Comparison of ENCODE assay signal across 19 cellular contexts in genomic region chr7:20836424-20836823, GRCh38. TPM values are rescaled to one million over a fixed set of nuclear protein-coding genes. Genes with fewer than 3 reads are reported as not detected.
A peak's percentile ranks its signal among the peaks of the same experiment; 100 is the strongest.
DNase-seq lines count a peak whose midpoint lies in the region; ATAC-seq and TF ChIP-seq lines count a peak whose summit lies in the region.
"Not testable (repeated sequence)": the region's sequence is repeated elsewhere in the genome, so short reads cannot be mapped to it uniquely, and the experiment has no call there.
"Had no signal": no experiment of that assay in that cellular context is flagged by ENCODE, and none has a peak within 500 bp of the region (broad histone marks: within the 10 kb centered on the region; RNA-seq: fewer than 3 reads in every experiment).

No MANE protein-coding gene starts in this region.

- H3K27me3 Mint-ChIP-seq in H9 (ENCODE audit: low read depth); neural progenitor cell (ENCODE audit: insufficient read depth, low read depth): not testable (repeated sequence)

- H3K9me3 ChIP-seq in H9 (ENCODE audit: control insufficient read depth, low read depth, low read length); neural progenitor cell (ENCODE audit: low read depth): not testable (repeated sequence)

- not testable (repeated sequence) for H3K27me3 ChIP-seq in H9 (ENCODE audit: insufficient read depth, low read length); neural progenitor cell

- not testable (repeated sequence) for H3F3A ChIP-seq in neural progenitor cell (ENCODE audit: low read depth)

- not testable (repeated sequence) for H3K14ac ChIP-seq in H9 (ENCODE audit: insufficient read depth, low read length)

- not testable (repeated sequence) for H3K4me3 ChIP-seq in neural progenitor cell

- not testable (repeated sequence) for H4K5ac ChIP-seq in H9 (ENCODE audit: insufficient read length, low read depth, low read length)

- H2BK12ac ChIP-seq in H9 (ENCODE audit: insufficient read length, low read depth, low read length) = not testable (repeated sequence)

- H2BK20ac ChIP-seq in H9 (ENCODE audit: low read depth, low read length, poor library complexity, severe bottlenecking) = not testable (repeated sequence)

- not testable (repeated sequence) for H3K79me2 ChIP-seq in H9 (ENCODE audit: insufficient read depth, low read length); neural progenitor cell (ENCODE audit: low read depth)

- H2AK5ac ChIP-seq in H9 (ENCODE audit: insufficient read length, low read length) = not testable (repeated sequence)

- not testable (repeated sequence) for H4K8ac ChIP-seq in H9 (replicated peaks; ENCODE audit: insufficient read length, low read depth, low read length)

- not testable (repeated sequence) for H3K4ac ChIP-seq in H9 (ENCODE audit: low read depth, low read length)

- H2AFZ ChIP-seq in H9 (ENCODE audit: low read length); neural progenitor cell (replicated peaks): not testable (repeated sequence)

- H2BK5ac ChIP-seq in H9 (ENCODE audit: insufficient read length, low read length) = not testable (repeated sequence)

- not testable (repeated sequence) for H2BK120ac ChIP-seq in H9 (ENCODE audit: low read depth, low read length, poor library complexity, severe bottlenecking)

- peaks cover 15 to 27% of the 10 kb centered on the region in 2 experiments for H3K4me1 Mint-ChIP-seq in H9
- H3K4me1 Mint-ChIP-seq in neural progenitor cell = not testable (repeated sequence)

- not testable (repeated sequence) for H3K79me1 ChIP-seq in H9 (ENCODE audit: insufficient read depth, low read depth, low read length, poor library complexity, severe bottlenecking)

- not testable (repeated sequence) for H3K27ac Mint-ChIP-seq in H9, neural progenitor cell

- not testable (repeated sequence) for H3K36me3 Mint-ChIP-seq in H9 (ENCODE audit: insufficient read depth in 1 of 3, low read depth in 3 of 3); neural progenitor cell

- H3K4me3 Mint-ChIP-seq in H9, neural progenitor cell: not testable (repeated sequence)

- H2BK15ac ChIP-seq in H9 (ENCODE audit: low read depth, low read length) = not testable (repeated sequence)

- WGBS in H9 (ENCODE audit: extremely low coverage, insufficient read length, low lambda C conversion rate) = no CpG with 5 or more reads among the region's 2 CpGs

- H3K18ac ChIP-seq in H9 (ENCODE audit: insufficient read length, low read depth, low read length) = not testable (repeated sequence)

- ATAC-seq in GM18511 (IDR thresholded peaks at IDR 0.05; ENCODE audit: unreplicated experiment) (peak; percentile 82), GM19324 (IDR thresholded peaks at IDR 0.05; ENCODE audit: low FRiP score, unreplicated experiment) (peak; percentile 77), GM21381 (IDR thresholded peaks at IDR 0.05; ENCODE audit: unreplicated experiment) (peak; percentile 67), HG02970 (IDR thresholded peaks at IDR 0.05; ENCODE audit: low FRiP score, unreplicated experiment) (peak; percentile 69), HG03159 (IDR thresholded peaks at IDR 0.05; ENCODE audit: unreplicated experiment) (peak; percentile 71), HG03558 (IDR thresholded peaks at IDR 0.05; ENCODE audit: extremely low read depth, unreplicated experiment) (peak; percentile 68)

- H3K4me2 ChIP-seq in H9 (ENCODE audit: insufficient read depth, insufficient read length, low read length) (peak overlapping the region; percentile 28), neural progenitor cell (peak overlapping the region; percentile 27)

- not testable (repeated sequence) for H3T11ph ChIP-seq in H9 (ENCODE audit: low read length)

- not testable (repeated sequence) for H3K23me2 ChIP-seq in H9 (ENCODE audit: insufficient read length, low read depth, low read length, poor library complexity, severe bottlenecking)

- not testable (repeated sequence) for H3K9me3 Mint-ChIP-seq in H9, neural progenitor cell

- DNase-seq in H9; neural progenitor cell (ENCODE audit: low spot score): not testable (repeated sequence)

- not testable (repeated sequence) for H4K20me1 ChIP-seq in H9 (ENCODE audit: control insufficient read depth, insufficient read depth, insufficient read length); neural progenitor cell (ENCODE audit: low read depth)

- not testable (repeated sequence) for TF ChIP-seq CTCF in H9 (conservative IDR thresholded peaks at IDR 0.05); neural progenitor cell (IDR thresholded peaks at IDR 0.05)

- not testable (repeated sequence) for H3K56ac ChIP-seq in H9 (ENCODE audit: insufficient read length, low read depth, low read length)

- H3K23ac ChIP-seq in H9 (ENCODE audit: insufficient read length, low read depth, low read length) = not testable (repeated sequence)

- not testable (repeated sequence) for H3K9ac ChIP-seq in H9 (ENCODE audit: extremely low read depth, insufficient read length, low read length); neural progenitor cell

- not testable (repeated sequence) for H3K27ac ChIP-seq in H9 (ENCODE audit: insufficient read length, low read depth, low read length); neural progenitor cell

- not testable (repeated sequence) for H4K91ac ChIP-seq in H9 (ENCODE audit: insufficient read length, low read depth, low read length)

- H3K36me3 ChIP-seq in neural progenitor cell = not testable (repeated sequence)

- not testable (repeated sequence) for H3K4me1 ChIP-seq in H9 (ENCODE audit: insufficient read depth, low read length); neural progenitor cell

RNA-seq across cellular contexts. Expression of gene SP8, which starts 49.7 kb away (rescaled TPM):
- 3.5 TPM in 2 replicates for total RNA-seq in H9 (2021)
- total RNA-seq in neural progenitor cell (ENCODE audit: low replicate concordance) = 19.8 and 60.7 TPM in 2 replicates
- total RNA-seq: activated CD8-positive, alpha-beta memory T cell treated with anti-CD3 and anti-CD28 coated beads, Interleukin-2, amount 10 ng/mL, durations not matched to agents 7 days and 5 days; activated naive CD8-positive, alpha-beta T cell treated with anti-CD3 and anti-CD28 coated beads for 36 hours; activated T-cell treated with anti-CD3 and anti-CD28 coated beads, Interleukin-2, amount 50 U/mL, for 4 hours; breast epithelium; chondrocyte; esophagus muscularis mucosa; mucosa of descending colon; natural killer cell; right lobe of liver; spleen; upper lobe of right lung had no signal
